10 cellular contexts compared by ENCODE assay signal in genomic region chr1:221035680-221036153, GRCh38.
DNase-seq lines count a peak whose midpoint lies in the region; ATAC-seq and TF ChIP-seq lines count a peak whose summit lies in the region.
"Had no signal": no experiment of that assay in that cellular context is flagged by ENCODE, and none has a peak within 500 bp of the region (broad histone marks: within the 10 kb centered on the region; RNA-seq: fewer than 3 reads in every experiment).

No MANE protein-coding gene starts in this region.

- peaks cover 7% of the 10 kb centered on the region for H3K9me3 Mint-ChIP-seq in WTC11

- CTCF ChIA-PET in WTC11 (lab: Charles Lee), result interaction anchor here (1.0 to 1.3 kb wide), 2 partner anchors 139 to 225 kb away, joined by 3 read pairs; no protein-coding TSS in a partner anchor

- H3K4me3 Mint-ChIP-seq in WTC11, result no peak overlapping the region

- TF ChIP-seq CTCF in WTC11 (IDR thresholded peaks at IDR 0.05) (no peak), GM13977 (IDR thresholded peaks at IDR 0.05; ENCODE audit: extremely low read depth, insufficient read depth, missing control alignments) (no peak)

- H3K27me3 Mint-ChIP-seq in WTC11 (ENCODE audit: low read depth), result no peaks in the 10 kb centered on the region

- POLR2A ChIA-PET in WTC11 (lab: Charles Lee), result no interaction called here

- in situ Hi-C loops in GM13977 (cut with MboI; ENCODE audit: low pct_unique_long_range_greater_than_20kb, low sequenced_read_pairs, unreplicated experiment), result no loop called here

- no peaks in the 10 kb centered on the region for H3K36me3 Mint-ChIP-seq in WTC11

- ATAC-seq in WTC11, result 0 out of 2 replicates have a peak, but pooled peaks have one; percentile 18
- no peak for ATAC-seq in GM21723 (IDR thresholded peaks at IDR 0.05; ENCODE audit: unreplicated experiment)

- no peak overlapping the region for H3K27ac Mint-ChIP-seq in WTC11

- H3K4me1 Mint-ChIP-seq in WTC11, result peaks cover 13% of the 10 kb centered on the region

- peak; percentile 41 for DNase-seq in DMS53 treated with DMSO at 0.1 percent for 48 hours (lab: John Stamatoyannopoulos, UW; ENCODE audit: unreplicated experiment)
- peak; percentile 71 for DNase-seq in LHCN-M2 (ENCODE audit: low read depth)
- no peak for DNase-seq in WTC11 (ENCODE audit: low spot score)
- peak; percentile 77 to 94 for DNase-seq in lung microvascular endothelial cell (ENCODE audit: low read depth in 2 of 2)
- DNase-seq in GM13977 (ENCODE audit: low spot score), result no peak
- no peak for DNase-seq in NCI-H226
- DNase-seq in NCI-H1930 (lab: John Stamatoyannopoulos, UW), result no peak
- DNase-seq: DMS79 treated with DMSO at 0.1 percent for 48 hours, NCI-H1048 had no signal

TF ChIP-seq in WTC11, 78 proteins besides CTCF, POLR2A, EP300 and RAD21:
- no peak for TF ChIP-seq CREB1 (CRISPR knock-in tag; IDR thresholded peaks at IDR 0.05)

Comparison
In these comparisons a context has a peak if more than half of its experiments do, and no peak if none do; other contexts are left out.
1. DNase-seq: peak in DMS53 treated with DMSO at 0.1 percent for 48 hours (single experiment), LHCN-M2 (single experiment) and lung microvascular endothelial cell (2 of 2); none in WTC11 (single experiment), GM13977 (single experiment), NCI-H226 (single experiment) and NCI-H1930 (0 of 2).